ENCODE assay signal across 8 cellular contexts in the genomic region with DNA sequence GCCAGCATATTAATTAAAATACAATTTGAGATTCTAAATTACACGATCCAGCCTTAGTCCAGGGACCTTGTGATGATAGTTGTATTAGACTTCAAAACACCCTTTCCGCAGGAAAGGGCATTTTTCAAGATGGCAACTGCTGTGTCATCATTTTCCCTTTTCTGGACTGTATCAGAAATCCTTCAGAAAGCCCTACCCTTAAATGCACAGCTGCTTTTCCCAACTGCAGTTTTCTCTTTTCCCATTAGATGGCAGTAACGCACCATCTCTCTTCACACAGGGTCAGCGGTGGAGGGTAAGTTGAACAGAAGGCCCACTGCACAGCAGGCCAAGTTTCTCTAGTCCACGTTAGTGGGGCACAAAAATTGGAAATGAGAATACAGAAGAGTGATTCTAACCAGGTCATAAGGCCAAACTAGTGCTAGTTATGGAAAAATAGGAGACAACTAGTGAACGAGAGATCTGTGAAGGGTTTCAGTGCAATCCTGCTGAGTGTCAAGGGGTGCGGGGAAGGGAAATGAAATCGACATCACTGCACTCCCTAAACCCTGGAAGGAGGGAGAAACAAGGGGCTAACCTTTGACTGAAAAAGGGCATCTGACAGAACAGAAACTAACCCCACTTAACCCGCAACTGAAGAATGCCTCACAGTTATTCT. TPM values are rescaled to one million over a fixed set of nuclear protein-coding genes. Genes with fewer than 3 reads are reported as not detected.
DNase-seq lines count a peak whose midpoint lies in the region; ATAC-seq and TF ChIP-seq lines count a peak whose summit lies in the region.

No MANE protein-coding gene starts in this region.

- no peaks in the 10 kb centered on the region for H3K36me3 ChIP-seq in Loucy (ENCODE audit: insufficient read depth, low read length)
- H3K36me3 ChIP-seq in osteoblast (ENCODE audit: insufficient read depth, low read length), result no peaks in the 10 kb centered on the region

- H3K4me2 ChIP-seq in Loucy (ENCODE audit: low read depth, low read length, poor library complexity, severe bottlenecking) (no peak overlapping the region), osteoblast (ENCODE audit: insufficient read depth, low read length) (peak overlapping the region; percentile 20)

- no peaks in the 10 kb centered on the region for H3K9me3 ChIP-seq in Loucy (ENCODE audit: insufficient read depth, low read depth, low read length)
- H3K9me3 ChIP-seq in osteoblast (ENCODE audit: low read depth, low read length), result no peaks in the 10 kb centered on the region

- no peak overlapping the region for H3K4me3 ChIP-seq in Loucy (ENCODE audit: low read length, poor library complexity, severe bottlenecking)
- no peak overlapping the region for H3K4me3 ChIP-seq in osteoblast (ENCODE audit: insufficient read depth, low read length)

- H3K27ac ChIP-seq in foreskin keratinocyte (no peak overlapping the region), osteoblast (ENCODE audit: low read depth, low read length) (no peak overlapping the region)

- no peak overlapping the region for H2AFZ ChIP-seq in Loucy (ENCODE audit: low read length)
- H2AFZ ChIP-seq in osteoblast (ENCODE audit: low read length), result peak overlapping the region; percentile 52

- no peaks in the 10 kb centered on the region for H3F3A ChIP-seq in Loucy (ENCODE audit: low read depth)

- peaks cover 10% of the 10 kb centered on the region for H3K4me1 ChIP-seq in Loucy (ENCODE audit: insufficient read depth, low read length, poor library complexity, severe bottlenecking)
- H3K4me1 ChIP-seq in foreskin keratinocyte, result peaks cover 7% of the 10 kb centered on the region
- peaks cover 9% of the 10 kb centered on the region for H3K4me1 ChIP-seq in osteoblast (ENCODE audit: insufficient read depth, low read length)

- DNase-seq in GDM1 (lab: John Stamatoyannopoulos, UW), result peak; percentile 74
- peak; percentile 83 for DNase-seq in RKO (ENCODE audit: low spot score)
- DNase-seq in activated effector memory CD4-positive, alpha-beta T cell treated with anti-CD3 and anti-CD28 coated beads, Interleukin-2, amount 50 U/mL, for 16 hours, result peak; percentile 76
- peak; percentile 36 to 65 for DNase-seq in foreskin keratinocyte
- DNase-seq in osteoblast (ENCODE audit: insufficient read length, low spot score, missing footprints), result peak; percentile 85

- H4K20me1 ChIP-seq in Loucy (ENCODE audit: insufficient read depth, low read length, poor library complexity, severe bottlenecking) (no peaks in the 10 kb centered on the region), osteoblast (ENCODE audit: insufficient read depth, low read length) (no peaks in the 10 kb centered on the region)

- H3K79me2 ChIP-seq in Loucy (ENCODE audit: insufficient read depth, low read length), result no peaks in the 10 kb centered on the region
- H3K79me2 ChIP-seq in osteoblast (ENCODE audit: insufficient read depth, low read length), result no peaks in the 10 kb centered on the region

- H3K9ac ChIP-seq in Loucy (ENCODE audit: low read depth, low read length, poor library complexity, severe bottlenecking), result no peak overlapping the region

- H3K9me2 ChIP-seq in Loucy (replicated peaks; ENCODE audit: low read depth, low read length), result no peaks in the 10 kb centered on the region

- TF ChIP-seq CTCF in Loucy (conservative IDR thresholded peaks at IDR 0.05; ENCODE audit: low read length) (peak; percentile 98), foreskin keratinocyte (conservative IDR thresholded peaks at IDR 0.05) (peak; percentile 97), osteoblast (IDR thresholded peaks at IDR 0.05; ENCODE audit: extremely low read depth, low read depth, low read length) (peak; percentile 97)

- ATAC-seq in foreskin keratinocyte (peak; percentile 66), GM18502 (IDR thresholded peaks at IDR 0.05; ENCODE audit: poor library complexity, unreplicated experiment) (no peak), HG03432 (IDR thresholded peaks at IDR 0.05; ENCODE audit: unreplicated experiment) (no peak)

- H3K27me3 ChIP-seq in Loucy (ENCODE audit: insufficient read depth, low read length, poor library complexity, severe bottlenecking), result no peaks in the 10 kb centered on the region
- H3K27me3 ChIP-seq in foreskin keratinocyte, result peaks cover under 1% of the 10 kb centered on the region
- H3K27me3 ChIP-seq in osteoblast (ENCODE audit: insufficient read depth, low read length), result no peaks in the 10 kb centered on the region

RNA-seq across cellular contexts. Expression of a gene that starts 22.1 kb away (rescaled TPM):
- not detected in 2 replicates for total RNA-seq in foreskin keratinocyte
- not detected in 2 replicates for polyA plus RNA-seq in foreskin keratinocyte
- total RNA-seq in osteoblast, result not detected in 2 replicates

RNA-seq across cellular contexts. Expression of a gene that starts 22.3 kb away (rescaled TPM):
- total RNA-seq in foreskin keratinocyte, result not detected in 2 replicates
- not detected in 2 replicates for polyA plus RNA-seq in foreskin keratinocyte
- total RNA-seq in osteoblast, result not detected in 2 replicates
